Comparison of ENCODE assay signal across 9 cellular contexts in the genomic region with DNA sequence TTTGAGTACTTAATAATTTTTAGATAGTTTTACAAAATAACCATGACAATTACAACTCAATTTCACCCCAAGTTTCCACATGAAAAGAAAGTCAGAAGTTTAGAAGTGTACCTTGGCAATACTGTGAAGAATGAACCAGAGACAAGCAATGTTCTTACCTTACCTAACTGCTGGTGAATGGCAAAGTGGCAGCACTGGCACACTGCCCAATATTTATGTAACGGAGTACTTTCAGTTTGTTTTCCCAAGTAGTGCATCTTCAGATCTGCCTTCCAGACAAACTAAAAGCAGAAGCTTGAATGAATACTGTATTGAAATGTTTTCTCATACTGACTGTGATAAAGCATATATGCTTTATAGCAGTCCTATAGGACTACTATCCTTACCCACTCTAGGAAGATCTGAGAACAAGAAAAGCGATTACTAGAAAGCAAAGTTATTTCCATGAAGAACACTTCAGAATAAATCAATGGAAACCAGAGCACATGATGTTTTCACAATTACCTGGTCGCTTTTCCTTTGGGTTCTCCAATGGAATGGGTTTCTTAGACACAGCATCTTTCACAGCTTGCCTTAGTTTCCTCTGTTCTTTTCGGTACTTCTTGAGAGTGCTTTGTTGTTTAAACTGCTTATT. TPM values are rescaled to one million over a fixed set of nuclear protein-coding genes. Genes with fewer than 3 reads are reported as not detected.
DNase-seq lines count a peak whose midpoint lies in the region; ATAC-seq and TF ChIP-seq lines count a peak whose summit lies in the region.
"Had no signal": no experiment of that assay in that cellular context is flagged by ENCODE, and none has a peak within 500 bp of the region (broad histone marks: within the 10 kb centered on the region; RNA-seq: fewer than 3 reads in every experiment).

No MANE protein-coding gene starts in this region.

- H3K27me3 Mint-ChIP-seq in activated CD4-positive, alpha-beta memory T cell treated with anti-CD3 and anti-CD28 coated beads, Interleukin-2, amount 10 ng/mL, durations not matched to agents 7 days and 5 days = peaks cover 14% of the 10 kb centered on the region

- peak overlapping the region; percentile 23 for H3K27ac Mint-ChIP-seq in activated CD4-positive, alpha-beta memory T cell treated with anti-CD3 and anti-CD28 coated beads, Interleukin-2, amount 10 ng/mL, durations not matched to agents 7 days and 5 days

- TF ChIP-seq CTCF in HCT116 (IDR thresholded peaks at IDR 0.05 in 2 of 3, conservative IDR thresholded peaks at IDR 0.05 in 1 of 3; ENCODE audit: borderline replicate concordance in 1 of 3, insufficient read depth in 1 of 3, low read depth in 2 of 3, low read length in 2 of 3) (no peak), coronary artery (IDR thresholded peaks at IDR 0.05) (no peak)

- peaks cover 47% of the 10 kb centered on the region for H3K36me3 Mint-ChIP-seq in activated CD4-positive, alpha-beta memory T cell treated with anti-CD3 and anti-CD28 coated beads, Interleukin-2, amount 10 ng/mL, durations not matched to agents 7 days and 5 days (ENCODE audit: low read depth)

- H4K20me1 ChIP-seq in HCT116 (ENCODE audit: insufficient read depth) = peaks cover 10% of the 10 kb centered on the region; the same call in 1 of the 2 replicates

- H3K4me3 Mint-ChIP-seq in activated CD4-positive, alpha-beta memory T cell treated with anti-CD3 and anti-CD28 coated beads, Interleukin-2, amount 10 ng/mL, durations not matched to agents 7 days and 5 days = peak overlapping the region; percentile 96

- H3K27me3 ChIP-seq in HCT116 (ENCODE audit: insufficient read depth, low read length) = no peaks in the 10 kb centered on the region
- H3K27me3 ChIP-seq in iPS-20b (ENCODE audit: insufficient read depth, low read length) = peaks cover 34% of the 10 kb centered on the region
- H3K27me3 ChIP-seq: heart left ventricle had no signal

- H3K9me2 ChIP-seq in HCT116 (ENCODE audit: insufficient read depth) = no peaks in the 10 kb centered on the region

- TF ChIP-seq POLR2A in HCT116 (IDR thresholded peaks at IDR 0.05; ENCODE audit: borderline replicate concordance, extremely low read depth, insufficient read depth, insufficient read length) = no peak

- H3K9me3 Mint-ChIP-seq in activated CD4-positive, alpha-beta memory T cell treated with anti-CD3 and anti-CD28 coated beads, Interleukin-2, amount 10 ng/mL, durations not matched to agents 7 days and 5 days = no peaks in the 10 kb centered on the region

- ATAC-seq in HCT116 (no peak), HG03571 (IDR thresholded peaks at IDR 0.05; ENCODE audit: unreplicated experiment) (no peak)
- ATAC-seq: heart left ventricle had no signal

- in situ Hi-C loops in ACHN (cut with HindIII; ENCODE audit: low pct_ligation_motif_present, low pct_unique_long_range_greater_than_20kb, low sequenced_read_pairs) = no loop called here

- POLR2A ChIA-PET in HCT116 (lab: Charles Lee) = interaction anchor here (0.5 kb wide), 1 partner anchor 454 kb away, joined by 3 read pairs; no protein-coding TSS in a partner anchor
- POLR2A ChIA-PET in activated CD4-positive, alpha-beta memory T cell treated with anti-CD3 and anti-CD28 coated beads, Interleukin-2, amount 10 ng/mL, durations not matched to agents 7 days and 5 days (lab: Charles Lee) = interaction anchor here (1.5 to 1.6 kb wide), 2 partner anchors 18 to 185 kb away, joined by 4 read pairs; a partner anchor contains a TSS

- H3K9me3 ChIP-seq in HCT116 (ENCODE audit: control insufficient read depth in 1 of 2, insufficient read depth in 1 of 2, low read depth in 1 of 2, low read length in 2 of 2) = no peaks in the 10 kb centered on the region
- no peaks in the 10 kb centered on the region for H3K9me3 ChIP-seq in iPS-20b (ENCODE audit: insufficient read depth, low read depth, low read length)
- H3K9me3 ChIP-seq: heart left ventricle had no signal

- CTCF ChIA-PET in HCT116 (lab: Charles Lee) = no interaction called here
- CTCF ChIA-PET in activated CD4-positive, alpha-beta memory T cell treated with anti-CD3 and anti-CD28 coated beads, Interleukin-2, amount 10 ng/mL, durations not matched to agents 7 days and 5 days (lab: Charles Lee) = interaction anchor here (0.6 to 2.8 kb wide), 4 partner anchors 41 to 83 kb away, joined by 3 to 16 read pairs (median 8); a partner anchor contains a TSS

- no peak for TF ChIP-seq RAD21 in HCT116 (IDR thresholded peaks at IDR 0.05; ENCODE audit: low read depth)

- BruUV-seq in HCT116 (replicated peaks; lab: Mats Ljungman, UMichigan) = no TSS peak

- H3K4me2 ChIP-seq in HCT116 (ENCODE audit: low read length) = peak overlapping the region; percentile 72

- H2AFZ ChIP-seq in HCT116 (ENCODE audit: low read depth, low read length, poor library complexity, severe bottlenecking) = no peak overlapping the region

- H3K4me1 Mint-ChIP-seq in activated CD4-positive, alpha-beta memory T cell treated with anti-CD3 and anti-CD28 coated beads, Interleukin-2, amount 10 ng/mL, durations not matched to agents 7 days and 5 days = peaks cover 58% of the 10 kb centered on the region

- H3K27ac ChIP-seq in HCT116 (ENCODE audit: low read depth, low read length) (no peak overlapping the region), iPS-20b (ENCODE audit: low read length) (no peak overlapping the region), coronary artery (no peak overlapping the region)

- DNase-seq in ACHN (peak; percentile 57), HCT116 (ENCODE audit: low read depth, low spot score) (no peak), midbrain (lab: John Stamatoyannopoulos, UW) (no peak), coronary artery (ENCODE audit: low spot score) (no peak), HuH-7 (ENCODE audit: low spot score) (no peak)
- no peak for DNase-seq in activated CD4-positive, alpha-beta memory T cell treated with anti-CD3 and anti-CD28 coated beads, Interleukin-2, amount 10 ng/mL, durations not matched to agents 7 days and 5 days

- H3K4me1 ChIP-seq in HCT116 (ENCODE audit: control insufficient read depth in 1 of 2, insufficient read depth in 2 of 2, low read length in 2 of 2) = peaks cover 18 to 33% of the 10 kb centered on the region in 2 experiments
- H3K4me1 ChIP-seq in iPS-20b (ENCODE audit: insufficient read depth, low read length) = peaks cover 9% of the 10 kb centered on the region; the same call in 1 of the 2 replicates

- intact Hi-C loops in HCT116 (cut with micrococcal nuclease) = loop anchor here (5.0 kb wide), 1 partner anchor 81 kb away; no protein-coding TSS in a partner anchor

- RAD21 ChIA-PET in HCT116 (lab: Charles Lee; ENCODE audit: low non-redundant PET in 1 of 2, low total read pairs in 2 of 2, uncharacterized antibody in 2 of 2, unreplicated experiment in 2 of 2) = interaction anchor here in 1 of 2 experiments (0.6 kb wide), 1 partner anchor 84 kb away, joined by 3 read pairs; no protein-coding TSS in a partner anchor

- H3K36me3 ChIP-seq in HCT116 (ENCODE audit: control insufficient read depth in 1 of 2, insufficient read depth in 2 of 2, low read length in 2 of 2) (peaks cover 14 to 36% of the 10 kb centered on the region in 2 experiments), iPS-20b (ENCODE audit: insufficient read depth, low read depth, low read length) (peaks cover 43% of the 10 kb centered on the region)

- H3K4me3 ChIP-seq in HCT116 (replicated peaks in 1 of 2; ENCODE audit: low read depth in 1 of 2, low read length in 2 of 2) = peak overlapping the region; percentile 82 to 93
- H3K4me3 ChIP-seq in iPS-20b (ENCODE audit: low read length) = peak overlapping the region; percentile 93
- no peak overlapping the region for H3K4me3 ChIP-seq in coronary artery

- peaks cover 65% of the 10 kb centered on the region for H3K79me2 ChIP-seq in HCT116 (ENCODE audit: insufficient read depth, low read length)

- peak overlapping the region; percentile 78 for H3K9ac ChIP-seq in HCT116 (ENCODE audit: low read length)
- H3K9ac ChIP-seq in iPS-20b (ENCODE audit: low read depth, low read length) = peak overlapping the region; percentile 87; the same call in 1 of the 2 replicates

TF ChIP-seq in HCT116, 20 proteins besides CTCF, POLR2A, EP300 and RAD21:
- TF ChIP-seq SRF (IDR thresholded peaks at IDR 0.05; ENCODE audit: low read depth) (no peak), EZH2phosphoT487 (IDR thresholded peaks at IDR 0.05; ENCODE audit: borderline replicate concordance) (no peak), ZFX (IDR thresholded peaks at IDR 0.05) (no peak), ZNF274 (IDR thresholded peaks at IDR 0.05; ENCODE audit: low read depth, low read length) (no peak), EGR1 (IDR thresholded peaks at IDR 0.05; ENCODE audit: low read depth) (no peak), TCF7L2 (IDR thresholded peaks at IDR 0.05; ENCODE audit: borderline replicate concordance, extremely low read depth, insufficient read depth, insufficient read length) (no peak), JUND (IDR thresholded peaks at IDR 0.05) (no peak), EZH2 (IDR thresholded peaks at IDR 0.05) (no peak), POLR2AphosphoS5 (IDR thresholded peaks at IDR 0.05; ENCODE audit: low read depth, low read length) (no peak), YY1 (IDR thresholded peaks at IDR 0.05; ENCODE audit: extremely low read depth, insufficient replicate concordance, low read depth, low read length) (no peak)

RNA-seq across cellular contexts. Expression of a gene that starts 1.5 kb away (rescaled TPM):
- total RNA-seq in HCT116 (2021; ENCODE audit: unreplicated experiment) = 45.5 TPM
- polyA plus RNA-seq in HCT116 (2012) = 7.5 and 11.8 TPM in 2 replicates
- total RNA-seq in activated CD4-positive, alpha-beta memory T cell treated with anti-CD3 and anti-CD28 coated beads, Interleukin-2, amount 10 ng/mL, durations not matched to agents 7 days and 5 days = 10 to 100 TPM; 18.6 TPM

RNA-seq across cellular contexts. Expression of a gene that starts 41.1 kb away (rescaled TPM):
- 7.1 TPM for total RNA-seq in HCT116 (2021; ENCODE audit: unreplicated experiment)
- polyA plus RNA-seq in HCT116 (2012) = 2.5 and 3.0 TPM in 2 replicates
- total RNA-seq in activated CD4-positive, alpha-beta memory T cell treated with anti-CD3 and anti-CD28 coated beads, Interleukin-2, amount 10 ng/mL, durations not matched to agents 7 days and 5 days = under 1 TPM; 0.28 to 0.30 TPM
